Comparison of ENCODE assay signal across 8 cellular contexts in the genomic region with DNA sequence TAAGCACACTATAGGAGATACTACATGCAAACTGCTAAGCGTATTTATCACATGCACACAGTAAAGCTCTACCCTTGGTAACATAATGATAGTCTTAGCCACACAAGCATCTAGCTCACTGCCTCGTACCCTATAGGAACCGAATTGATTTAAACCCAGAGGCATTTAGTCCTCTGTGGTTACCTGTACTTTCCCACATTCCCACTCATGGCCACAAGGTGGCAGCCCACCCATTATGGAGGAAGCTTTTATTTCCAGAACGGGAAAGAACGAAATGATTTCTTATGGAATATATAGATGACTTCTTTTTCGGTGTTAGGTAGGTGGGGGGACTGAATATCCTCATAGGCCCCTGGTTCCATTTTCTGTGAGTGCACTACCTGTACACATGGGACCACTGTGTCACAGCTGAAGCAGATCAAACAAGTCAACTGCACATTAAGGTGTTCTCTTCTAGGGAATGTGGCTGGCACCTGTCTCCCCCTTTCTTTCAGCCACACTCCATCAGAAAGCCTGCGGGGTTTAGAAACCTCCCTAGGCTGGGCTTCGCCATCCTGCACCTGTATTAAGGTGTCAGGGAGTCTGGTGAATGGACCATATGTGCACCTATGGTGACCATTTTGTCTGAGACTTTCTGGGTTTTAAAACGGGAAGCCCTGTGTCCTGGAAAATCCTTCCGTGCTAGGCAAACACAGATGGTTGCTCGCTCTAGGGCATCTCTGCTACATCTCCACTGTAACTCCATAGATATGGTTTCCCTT.
DNase-seq lines count a peak whose midpoint lies in the region; ATAC-seq lines count a peak whose summit lies in the region.

No MANE protein-coding gene starts in this region.

- H3K27me3 Mint-ChIP-seq in naive thymus-derived CD4-positive, alpha-beta T cell, result peaks cover 3 to 23% (median 16%) of the 10 kb centered on the region in 5 donors

- H3K27me3 ChIP-seq in naive thymus-derived CD4-positive, alpha-beta T cell (ENCODE audit: control insufficient read depth in 2 of 2, insufficient read depth in 2 of 2, low read length in 2 of 2), result peaks cover 0 to 3% of the 10 kb centered on the region in 2 donors

- ATAC-seq in HG03159 (IDR thresholded peaks at IDR 0.05; ENCODE audit: unreplicated experiment) (peak; percentile 89), esophagus mucosa (peak; percentile 67)
- ATAC-seq in naive thymus-derived CD4-positive, alpha-beta T cell, result no peak

- H3K4me1 ChIP-seq in naive thymus-derived CD4-positive, alpha-beta T cell (ENCODE audit: control insufficient read depth in 2 of 2, insufficient read depth in 2 of 2, low read length in 2 of 2), result peaks cover 0 to 4% of the 10 kb centered on the region in 2 donors

- H3K9me3 ChIP-seq in naive thymus-derived CD4-positive, alpha-beta T cell (ENCODE audit: control insufficient read depth in 2 of 3, low read length in 3 of 3), result no peaks in the 10 kb centered on the region

- no peak overlapping the region for H3K4me3 ChIP-seq in naive thymus-derived CD4-positive, alpha-beta T cell (ENCODE audit: low read length)

- no peaks in the 10 kb centered on the region for H3K4me1 Mint-ChIP-seq in naive thymus-derived CD4-positive, alpha-beta T cell

- intact Hi-C loops in naive thymus-derived CD4-positive, alpha-beta T cell (cut with micrococcal nuclease), result loop anchor here in 1 of 2 donors (2.0 to 10.0 kb wide), 2 partner anchors 315 to 687 kb away; no protein-coding TSS in a partner anchor

- no peak overlapping the region for H3K4me3 Mint-ChIP-seq in naive thymus-derived CD4-positive, alpha-beta T cell

- no peaks in the 10 kb centered on the region for H3K9me3 Mint-ChIP-seq in naive thymus-derived CD4-positive, alpha-beta T cell

- H3K36me3 ChIP-seq in naive thymus-derived CD4-positive, alpha-beta T cell (ENCODE audit: control insufficient read depth in 2 of 3, insufficient read depth in 3 of 3, low read length in 3 of 3), result no peaks in the 10 kb centered on the region

- H3K27ac Mint-ChIP-seq in naive thymus-derived CD4-positive, alpha-beta T cell, result no peak overlapping the region

- CTCF ChIA-PET in naive thymus-derived CD4-positive, alpha-beta T cell (lab: Charles Lee), result interaction anchor here (0.8 to 2.5 kb wide), 4 partner anchors 10 to 596 kb away, joined by 3 to 18 read pairs (median 4); a partner anchor contains a TSS

- POLR2A ChIA-PET in naive thymus-derived CD4-positive, alpha-beta T cell (lab: Charles Lee), result no interaction called here

- DNase-seq in SIG-M5 treated with dmso at 0.1 percent for 504 hours (lab: John Stamatoyannopoulos, UW; ENCODE audit: unreplicated experiment), result peak; percentile 55
- no peak for DNase-seq in SIG-M5 (lab: John Stamatoyannopoulos, UW)
- peak; percentile 29 to 76 for DNase-seq in NCI-H526 (lab: John Stamatoyannopoulos, UW)
- DNase-seq in activated CD8-positive, alpha-beta memory T cell treated with anti-CD3 and anti-CD28 coated beads for 4 hours (ENCODE audit: low read depth in 2 of 2), result peak; percentile 4 to 10
- peak in 7 of 9 donors; percentile 8 to 54 (median 13) for DNase-seq in naive thymus-derived CD4-positive, alpha-beta T cell
- DNase-seq in stromal cell of bone marrow (ENCODE audit: low read depth), result peak; percentile 48

- no peaks in the 10 kb centered on the region for H3K36me3 Mint-ChIP-seq in naive thymus-derived CD4-positive, alpha-beta T cell

- H3K27ac ChIP-seq in naive thymus-derived CD4-positive, alpha-beta T cell (ENCODE audit: low read depth, low read length), result no peak overlapping the region
